In genomic region chr3:16060945-16061344, GRCh38 we compare ENCODE assay signal across 9 cellular contexts.
DNase-seq lines count a peak whose midpoint lies in the region; ATAC-seq, FAIRE-seq and TF ChIP-seq lines count a peak whose summit lies in the region.
"Had no signal": no experiment of that assay in that cellular context is flagged by ENCODE, and none has a peak within 500 bp of the region (broad histone marks: within the 10 kb centered on the region; RNA-seq: fewer than 3 reads in every experiment).

No MANE protein-coding gene starts in this region.

- intact Hi-C loops in Caco-2 (cut with micrococcal nuclease; ENCODE audit: unreplicated experiment): loop anchor here (1.0 to 5.0 kb wide), 2 partner anchors 8 to 186 kb away; no protein-coding TSS in a partner anchor
- intact Hi-C loops in left ventricle myocardium superior (cut with micrococcal nuclease): no loop called here
- intact Hi-C loops in psoas muscle (cut with DNase I): no loop called here

- no peaks in the 10 kb centered on the region for H3K36me3 ChIP-seq in Caco-2 (ENCODE audit: control insufficient read depth, insufficient read depth, low read length)
- H3K36me3 ChIP-seq in astrocyte (ENCODE audit: insufficient read depth, low read length): no peaks in the 10 kb centered on the region
- H3K36me3 ChIP-seq in psoas muscle (ENCODE audit: insufficient read depth in 1 of 2, low read depth in 1 of 2): no peaks in the 10 kb centered on the region

- peak overlapping the region; percentile 90 for H3K9ac ChIP-seq in astrocyte (ENCODE audit: low read length)

- peak overlapping the region; percentile 99 for H3K27ac ChIP-seq in astrocyte (ENCODE audit: low read depth, low read length)
- peak overlapping the region; percentile 88 for H3K27ac ChIP-seq in psoas muscle

- H3K4me3 Mint-ChIP-seq in Caco-2 (ENCODE audit: unreplicated experiment): no peak overlapping the region
- H3K4me3 Mint-ChIP-seq in astrocyte (ENCODE audit: unreplicated experiment): peak overlapping the region; percentile 71

- CTCF ChIA-PET in Caco-2 (lab: Charles Lee): interaction anchor here (1.0 to 1.2 kb wide), 2 partner anchors 12 to 117 kb away, joined by 3 to 4 read pairs; no protein-coding TSS in a partner anchor

- no TSS peak for BruUV-seq in Caco-2 (replicated peaks; lab: Mats Ljungman, UMichigan)

- no peaks in the 10 kb centered on the region for H3K79me2 ChIP-seq in astrocyte (ENCODE audit: insufficient read depth, low read length)

- FAIRE-seq in astrocyte (lab: Jason Lieb, UNC): no peak

- no peak overlapping the region for H3K4me3 ChIP-seq in Caco-2 (ENCODE audit: low read depth, low read length)
- no peak overlapping the region for H3K4me3 ChIP-seq in astrocyte (ENCODE audit: insufficient read depth, low read depth, low read length)
- H3K4me3 ChIP-seq in psoas muscle: no peak overlapping the region

- no peaks in the 10 kb centered on the region for H4K20me1 ChIP-seq in astrocyte (ENCODE audit: insufficient read depth, low read length)

- peak; percentile 40 for ATAC-seq in left ventricle myocardium superior
- ATAC-seq in psoas muscle: peak; percentile 45 to 61 (median 56)
- ATAC-seq in GM18907 (IDR thresholded peaks at IDR 0.05; ENCODE audit: unreplicated experiment): no peak

- TF ChIP-seq CTCF in Caco-2 (IDR thresholded peaks at IDR 0.05; ENCODE audit: insufficient read depth in 1 of 2, low read depth in 1 of 2, low read length in 1 of 2, severe bottlenecking in 1 of 2, unreplicated experiment in 1 of 2): no peak
- TF ChIP-seq CTCF in astrocyte (IDR thresholded peaks at IDR 0.05; ENCODE audit: insufficient read depth, low read depth, low read length): no peak
- TF ChIP-seq CTCF in psoas muscle (IDR thresholded peaks at IDR 0.05): no peak

- no peaks in the 10 kb centered on the region for H3K27me3 ChIP-seq in Caco-2 (replicated peaks; ENCODE audit: control insufficient read depth, insufficient read depth, low read length)
- no peaks in the 10 kb centered on the region for H3K27me3 ChIP-seq in astrocyte (ENCODE audit: insufficient read depth, low read length)
- no peaks in the 10 kb centered on the region for H3K27me3 ChIP-seq in psoas muscle (ENCODE audit: insufficient read depth in 3 of 3, low read length in 2 of 3)

- H3K4me1 Mint-ChIP-seq in Caco-2 (ENCODE audit: low read depth, unreplicated experiment) (peaks cover 24% of the 10 kb centered on the region), astrocyte (ENCODE audit: low read depth, unreplicated experiment) (peaks cover 42% of the 10 kb centered on the region)

- no peaks in the 10 kb centered on the region for H3K9me3 ChIP-seq in Caco-2
- no peaks in the 10 kb centered on the region for H3K9me3 ChIP-seq in astrocyte (ENCODE audit: insufficient read depth, low read depth, low read length)
- no peaks in the 10 kb centered on the region for H3K9me3 ChIP-seq in psoas muscle

- POLR2A ChIA-PET in Caco-2 (lab: Charles Lee): no interaction called here

- H2AFZ ChIP-seq in astrocyte (ENCODE audit: low read depth, low read length): no peak overlapping the region

- H3K27me3 Mint-ChIP-seq in Caco-2 (ENCODE audit: insufficient read depth, unreplicated experiment) (no peaks in the 10 kb centered on the region), astrocyte (ENCODE audit: low read depth, unreplicated experiment) (no peaks in the 10 kb centered on the region)

- H3K9me3 Mint-ChIP-seq in Caco-2 (ENCODE audit: unreplicated experiment): peaks cover 9% of the 10 kb centered on the region
- no peaks in the 10 kb centered on the region for H3K9me3 Mint-ChIP-seq in astrocyte (ENCODE audit: unreplicated experiment)

- WGBS in psoas muscle, 3 donors: 62 to 76% (median 65%) methylated on average over 1 of the region's 1 CpG

- peak overlapping the region; percentile 80 for H3K4me2 ChIP-seq in astrocyte (ENCODE audit: low read length)

- H3K36me3 Mint-ChIP-seq in Caco-2 (ENCODE audit: insufficient read depth, unreplicated experiment) (no peaks in the 10 kb centered on the region), astrocyte (ENCODE audit: low read depth, unreplicated experiment) (no peaks in the 10 kb centered on the region)

- no peak for DNase-seq in Caco-2
- DNase-seq in astrocyte (ENCODE audit: low read depth): peak; percentile 93
- DNase-seq in left ventricle myocardium superior: peak; percentile 37
- peak; percentile 75 to 81 for DNase-seq in psoas muscle
- no peak for DNase-seq in NCI-H2081 treated with DMSO at 0.1 percent for 48 hours (lab: John Stamatoyannopoulos, UW)
- DNase-seq in activated T-cell treated with anti-CD3 and anti-CD28 coated beads, Interleukin-2, amount 50 U/mL, for 48 hours: no peak
- no peak for DNase-seq in DMS153 (lab: John Stamatoyannopoulos, UW)
- DNase-seq: COR-L47 had no signal

- H3K4me1 ChIP-seq in Caco-2 (peaks cover 12% of the 10 kb centered on the region), astrocyte (ENCODE audit: insufficient read depth, low read length) (peaks cover 43% of the 10 kb centered on the region), psoas muscle (peaks cover 52% of the 10 kb centered on the region)

- H3K27ac Mint-ChIP-seq in Caco-2 (ENCODE audit: unreplicated experiment) (peak overlapping the region; percentile 91), astrocyte (ENCODE audit: unreplicated experiment) (peak overlapping the region; percentile 99)

Comparison
In these comparisons a context has a peak if more than half of its experiments do, and no peak if none do; other contexts are left out.
1. DNase-seq: peak in astrocyte (single experiment), left ventricle myocardium superior (single experiment) and psoas muscle (2 of 2); none in Caco-2 (0 of 2), NCI-H2081 treated with DMSO at 0.1 percent for 48 hours (single experiment), activated T-cell treated with anti-CD3 and anti-CD28 coated beads, Interleukin-2, amount 50 U/mL, for 48 hours (0 of 2) and DMS153 (single experiment).